Comparison of ENCODE assay signal across 25 cellular contexts in the genomic region with DNA sequence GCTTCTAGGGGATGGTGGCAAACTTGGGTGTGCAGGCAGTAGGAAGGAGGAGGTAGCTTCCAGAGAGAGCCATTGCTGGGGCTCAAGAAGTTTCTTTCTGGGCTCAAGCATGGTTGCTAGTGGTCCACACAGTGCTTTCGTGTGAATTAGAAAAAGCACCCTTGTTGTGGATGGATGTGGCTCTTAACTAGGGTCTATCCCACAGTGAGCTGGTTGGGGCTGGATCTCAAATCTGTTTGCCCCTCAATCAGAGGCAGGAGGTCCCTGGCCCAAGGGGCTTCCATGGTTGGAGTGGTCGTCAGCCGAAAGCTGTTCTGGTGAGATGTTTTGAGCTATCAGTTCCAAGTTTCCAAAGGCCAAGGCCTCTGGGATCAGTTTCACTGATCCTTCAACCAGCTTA. TPM values are rescaled to one million over a fixed set of nuclear protein-coding genes. Genes with fewer than 3 reads are reported as not detected.
DNase-seq lines count a peak whose midpoint lies in the region; ATAC-seq and TF ChIP-seq lines count a peak whose summit lies in the region.
"Had no signal": no experiment of that assay in that cellular context is flagged by ENCODE, and none has a peak within 500 bp of the region (broad histone marks: within the 10 kb centered on the region; RNA-seq: fewer than 3 reads in every experiment).

No MANE protein-coding gene starts in this region.

- WGBS in psoas muscle, 3 donors: 69 to 82% (median 69%) methylated on average over 3 of the region's 3 CpGs

- H3K4me3 Mint-ChIP-seq in natural killer cell: no peak overlapping the region
- no peak overlapping the region for H3K4me3 Mint-ChIP-seq in natural killer cell treated with Interleukin-12 subunit alpha and Interleukin-12 subunit beta and Interleukin-15 and Interleukin-18, amount 100 ng/mL, for 72 hours
- H3K4me3 Mint-ChIP-seq in activated CD8-positive, alpha-beta T cell treated with anti-CD3 and anti-CD28 coated beads for 36 hours: no peak overlapping the region
- H3K4me3 Mint-ChIP-seq: CD4-positive, alpha-beta T cell had no signal

- H3K4me3 ChIP-seq in ascending aorta: peak overlapping the region in 1 of 2 donors; percentile 29
- H3K4me3 ChIP-seq in psoas muscle: no peak overlapping the region
- no peak overlapping the region for H3K4me3 ChIP-seq in lower lobe of right lung
- H3K4me3 ChIP-seq: BLaER1, GM12878, K562 had no signal

- H3K9me3 ChIP-seq in ascending aorta: no peaks in the 10 kb centered on the region
- no peaks in the 10 kb centered on the region for H3K9me3 ChIP-seq in psoas muscle
- H3K9me3 ChIP-seq in lower lobe of right lung: no peaks in the 10 kb centered on the region
- H3K9me3 ChIP-seq: BLaER1, Caco-2 had no signal

- ATAC-seq in natural killer cell (no peak), psoas muscle (no peak), HG03139 (IDR thresholded peaks at IDR 0.05; ENCODE audit: unreplicated experiment) (no peak), lower lobe of right lung (no peak)
- no peak for ATAC-seq in natural killer cell treated with Interleukin-12 subunit alpha and Interleukin-12 subunit beta and Interleukin-15 and Interleukin-18, amount 100 ng/mL, for 72 hours
- no peak for ATAC-seq in activated CD8-positive, alpha-beta T cell treated with anti-CD3 and anti-CD28 coated beads for 36 hours
- ATAC-seq: GM12878, HCT116, K562 had no signal

- TF ChIP-seq CTCF in natural killer cell (IDR thresholded peaks at IDR 0.05) (no peak), ascending aorta (IDR thresholded peaks at IDR 0.05) (no peak), psoas muscle (IDR thresholded peaks at IDR 0.05) (no peak), lower lobe of right lung (IDR thresholded peaks at IDR 0.05) (no peak)
- TF ChIP-seq CTCF in activated CD8-positive, alpha-beta T cell treated with anti-CD3 and anti-CD28 coated beads for 36 hours (IDR thresholded peaks at IDR 0.05): no peak

- no peaks in the 10 kb centered on the region for H3K36me3 Mint-ChIP-seq in natural killer cell
- no peaks in the 10 kb centered on the region for H3K36me3 Mint-ChIP-seq in natural killer cell treated with Interleukin-12 subunit alpha and Interleukin-12 subunit beta and Interleukin-15 and Interleukin-18, amount 100 ng/mL, for 72 hours
- no peaks in the 10 kb centered on the region for H3K36me3 Mint-ChIP-seq in activated CD8-positive, alpha-beta T cell treated with anti-CD3 and anti-CD28 coated beads for 36 hours (ENCODE audit: low read depth)

- peak overlapping the region; percentile 84 to 100 for H3K27ac Mint-ChIP-seq in natural killer cell
- H3K27ac Mint-ChIP-seq in natural killer cell treated with Interleukin-12 subunit alpha and Interleukin-12 subunit beta and Interleukin-15 and Interleukin-18, amount 100 ng/mL, for 72 hours: peak overlapping the region in 1 of 2 donors; percentile 82
- H3K27ac Mint-ChIP-seq in activated CD8-positive, alpha-beta T cell treated with anti-CD3 and anti-CD28 coated beads for 36 hours: no peak overlapping the region
- H3K27ac Mint-ChIP-seq: CD4-positive, alpha-beta T cell had no signal

- DNase-seq in natural killer cell (no peak), ascending aorta (ENCODE audit: low spot score in 2 of 2) (peak in 1 of 2 donors; percentile 50), psoas muscle (no peak), lower lobe of right lung (no peak)
- DNase-seq in natural killer cell treated with Interleukin-12 subunit alpha and Interleukin-12 subunit beta and Interleukin-15 and Interleukin-18, amount 100 ng/mL, for 72 hours (ENCODE audit: low spot score): no peak
- no peak for DNase-seq in activated CD8-positive, alpha-beta T cell treated with anti-CD3 and anti-CD28 coated beads for 36 hours
- DNase-seq: Caco-2; CD4-positive, alpha-beta T cell; GDM1; Kasumi-1; NCI-H1105 treated with DMSO at 0.1 percent for 48 hours; NCI-H2029; NCI-H446 treated with DMSO at 0.1 percent for 48 hours; NCI-H526; RPMI8226; SHP77 had no signal

- CTCF ChIA-PET in activated CD8-positive, alpha-beta T cell treated with anti-CD3 and anti-CD28 coated beads for 36 hours (lab: Charles Lee): no interaction called here

- no peaks in the 10 kb centered on the region for H3K27me3 Mint-ChIP-seq in natural killer cell (ENCODE audit: low read depth in 2 of 2)
- H3K27me3 Mint-ChIP-seq in natural killer cell treated with Interleukin-12 subunit alpha and Interleukin-12 subunit beta and Interleukin-15 and Interleukin-18, amount 100 ng/mL, for 72 hours: no peaks in the 10 kb centered on the region
- no peaks in the 10 kb centered on the region for H3K27me3 Mint-ChIP-seq in activated CD8-positive, alpha-beta T cell treated with anti-CD3 and anti-CD28 coated beads for 36 hours
- H3K27me3 Mint-ChIP-seq: CD4-positive, alpha-beta T cell had no signal

- H3K27me3 ChIP-seq in ascending aorta (no peaks in the 10 kb centered on the region), psoas muscle (ENCODE audit: insufficient read depth in 3 of 3, low read length in 2 of 3) (no peaks in the 10 kb centered on the region), lower lobe of right lung (ENCODE audit: low read depth) (no peaks in the 10 kb centered on the region)
- H3K27me3 ChIP-seq: BLaER1 had no signal

- POLR2A ChIA-PET in activated CD8-positive, alpha-beta T cell treated with anti-CD3 and anti-CD28 coated beads for 36 hours (lab: Charles Lee): interaction anchor here (1.1 kb wide), 1 partner anchor 30 kb away, joined by 3 read pairs; no protein-coding TSS in a partner anchor

- H3K9me3 Mint-ChIP-seq in natural killer cell: no peaks in the 10 kb centered on the region
- no peaks in the 10 kb centered on the region for H3K9me3 Mint-ChIP-seq in natural killer cell treated with Interleukin-12 subunit alpha and Interleukin-12 subunit beta and Interleukin-15 and Interleukin-18, amount 100 ng/mL, for 72 hours
- H3K9me3 Mint-ChIP-seq in activated CD8-positive, alpha-beta T cell treated with anti-CD3 and anti-CD28 coated beads for 36 hours: no peaks in the 10 kb centered on the region
- H3K9me3 Mint-ChIP-seq: CD4-positive, alpha-beta T cell had no signal

- H3K4me1 ChIP-seq in ascending aorta (peaks cover 37 to 84% of the 10 kb centered on the region in 2 donors), psoas muscle (peaks cover 96% of the 10 kb centered on the region), lower lobe of right lung (peaks cover 83% of the 10 kb centered on the region)

- H3K27ac ChIP-seq in ascending aorta: peak overlapping the region; percentile 76 to 78
- H3K27ac ChIP-seq in psoas muscle: peak overlapping the region; percentile 99
- H3K27ac ChIP-seq in lower lobe of right lung: no peak overlapping the region
- H3K27ac ChIP-seq: BLaER1, HL-60 had no signal

- intact Hi-C loops in natural killer cell (cut with micrococcal nuclease): no loop called here
- intact Hi-C loops in ascending aorta (cut with DNase I): no loop called here
- intact Hi-C loops in psoas muscle (cut with DNase I): no loop called here
- intact Hi-C loops in lower lobe of right lung (cut with DNase I): no loop called here
- intact Hi-C loops in activated CD8-positive, alpha-beta T cell treated with anti-CD3 and anti-CD28 coated beads for 36 hours (cut with micrococcal nuclease): no loop called here

- H3K36me3 ChIP-seq in ascending aorta (peaks cover 22 to 44% of the 10 kb centered on the region in 2 donors), psoas muscle (ENCODE audit: insufficient read depth in 1 of 2, low read depth in 1 of 2) (peaks cover 0 to 4% of the 10 kb centered on the region in 2 donors), lower lobe of right lung (peaks cover 35% of the 10 kb centered on the region)
- H3K36me3 ChIP-seq: BLaER1 had no signal

- H3K4me1 Mint-ChIP-seq in natural killer cell: peaks cover 95 to 98% of the 10 kb centered on the region in 2 donors
- peaks cover 64 to 87% of the 10 kb centered on the region in 2 donors for H3K4me1 Mint-ChIP-seq in natural killer cell treated with Interleukin-12 subunit alpha and Interleukin-12 subunit beta and Interleukin-15 and Interleukin-18, amount 100 ng/mL, for 72 hours (ENCODE audit: low read depth in 2 of 2)
- H3K4me1 Mint-ChIP-seq in activated CD8-positive, alpha-beta T cell treated with anti-CD3 and anti-CD28 coated beads for 36 hours (ENCODE audit: low read depth): peaks cover 3% of the 10 kb centered on the region

RNA-seq across cellular contexts. Expression of a gene that starts 35.0 kb away (rescaled TPM):
- total RNA-seq in natural killer cell (100 to 1,000 TPM; 104 to 224 (median 156) TPM), ascending aorta (344 TPM), psoas muscle (100 to 1,000 TPM in 3 of 4 donors, 10 to 100 TPM in 1; 11.7 to 299 (median 183) TPM), lower lobe of right lung (171 TPM)
- 10 to 100 TPM in 1 of 2 donors, 1 to 10 TPM in 1; 2.7 to 13.1 TPM for total RNA-seq in natural killer cell treated with Interleukin-12 subunit alpha and Interleukin-12 subunit beta and Interleukin-15 and Interleukin-18, amount 100 ng/mL, for 72 hours
- polyA plus RNA-seq in psoas muscle: 10 to 100 TPM; 12.0 to 89.8 (median 45.2) TPM
- total RNA-seq in activated CD8-positive, alpha-beta T cell treated with anti-CD3 and anti-CD28 coated beads for 36 hours: 10 to 100 TPM in 1 of 2 experiments, 1 to 10 TPM in 1; 9.5 to 10.1 TPM
- total RNA-seq: M059J, SK-MEL-5 had no signal
- polyA plus RNA-seq: AG04450, GM12878 had no signal
